Comparison of ENCODE assay signal across 11 cellular contexts in genomic region chr17:40515491-40516041, GRCh38. TPM values are rescaled to one million over a fixed set of nuclear protein-coding genes. Genes with fewer than 3 reads are reported as not detected.
DNase-seq lines count a peak whose midpoint lies in the region; ATAC-seq and TF ChIP-seq lines count a peak whose summit lies in the region.
"Had no signal": no experiment of that assay in that cellular context is flagged by ENCODE, and none has a peak within 500 bp of the region (broad histone marks: within the 10 kb centered on the region; RNA-seq: fewer than 3 reads in every experiment).

No MANE protein-coding gene starts in this region.

- H4K20me1 ChIP-seq in PC-3 (ENCODE audit: low read length) = no peaks in the 10 kb centered on the region

- CTCF ChIA-PET in CD4-positive, alpha-beta memory T cell (lab: Charles Lee; ENCODE audit: partially characterized antibody) = interaction anchor here (1.1 kb wide), 1 partner anchor 39 kb away, joined by 3 read pairs; no protein-coding TSS in a partner anchor
- CTCF ChIA-PET in PC-3 (lab: Charles Lee) = no interaction called here
- CTCF ChIA-PET in activated naive CD4-positive, alpha-beta T cell treated with anti-CD3 and anti-CD28 coated beads, Interleukin-2, amount 10 ng/mL, durations not matched to agents 7 days and 5 days (lab: Charles Lee) = interaction anchor here (1.6 kb wide), 1 partner anchor 71 kb away, joined by 3 read pairs; no protein-coding TSS in a partner anchor

- no peaks in the 10 kb centered on the region for H3K27me3 ChIP-seq in CD4-positive, alpha-beta memory T cell (ENCODE audit: insufficient read depth, low read length)
- H3K27me3 ChIP-seq in PC-3 (ENCODE audit: low read length) = no peaks in the 10 kb centered on the region
- H3K27me3 ChIP-seq: uterus had no signal

- 0 out of 2 replicates have a peak overlapping the region, but pooled peaks have one; percentile 51 for H3K9ac ChIP-seq in PC-3 (ENCODE audit: low read length)

- H3K4me1 Mint-ChIP-seq in CD4-positive, alpha-beta memory T cell = peaks cover 45 to 68% (median 56%) of the 10 kb centered on the region in 4 donors
- peaks cover 77% of the 10 kb centered on the region for H3K4me1 Mint-ChIP-seq in activated naive CD4-positive, alpha-beta T cell treated with anti-CD3 and anti-CD28 coated beads, Interleukin-2, amount 10 ng/mL, durations not matched to agents 7 days and 5 days
- no peaks in the 10 kb centered on the region for H3K4me1 Mint-ChIP-seq in glutamatergic neuron (ENCODE audit: low read depth, unreplicated experiment)

- peaks cover 5% of the 10 kb centered on the region for H3F3A ChIP-seq in PC-3 (ENCODE audit: low read length, unreplicated experiment)

- no peak for TF ChIP-seq CTCF in PC-3 (conservative IDR thresholded peaks at IDR 0.05; ENCODE audit: low read depth, low read length)
- TF ChIP-seq CTCF in glutamatergic neuron (IDR thresholded peaks at IDR 0.05; ENCODE audit: partially characterized antibody, unreplicated experiment) = no peak

- H3K36me3 ChIP-seq in CD4-positive, alpha-beta memory T cell (ENCODE audit: insufficient read depth, low read length) = no peaks in the 10 kb centered on the region
- no peaks in the 10 kb centered on the region for H3K36me3 ChIP-seq in PC-3 (ENCODE audit: low read depth, low read length)
- H3K36me3 ChIP-seq: uterus had no signal

- peak overlapping the region; percentile 89 to 99 (median 96) for H3K27ac Mint-ChIP-seq in CD4-positive, alpha-beta memory T cell
- H3K27ac Mint-ChIP-seq in activated naive CD4-positive, alpha-beta T cell treated with anti-CD3 and anti-CD28 coated beads, Interleukin-2, amount 10 ng/mL, durations not matched to agents 7 days and 5 days = peak overlapping the region; percentile 94
- H3K27ac Mint-ChIP-seq in glutamatergic neuron (ENCODE audit: unreplicated experiment) = no peak overlapping the region
- H3K27ac Mint-ChIP-seq: WTC11 had no signal

- peaks cover 0 to 2% of the 10 kb centered on the region in 2 donors for H3K27me3 Mint-ChIP-seq in CD4-positive, alpha-beta memory T cell
- H3K27me3 Mint-ChIP-seq in activated naive CD4-positive, alpha-beta T cell treated with anti-CD3 and anti-CD28 coated beads, Interleukin-2, amount 10 ng/mL, durations not matched to agents 7 days and 5 days = no peaks in the 10 kb centered on the region
- peaks cover 12% of the 10 kb centered on the region for H3K27me3 Mint-ChIP-seq in glutamatergic neuron (ENCODE audit: unreplicated experiment)

- H3K9me3 ChIP-seq in CD4-positive, alpha-beta memory T cell (ENCODE audit: control insufficient read depth in 1 of 2, low read length in 2 of 2) = no peaks in the 10 kb centered on the region
- no peaks in the 10 kb centered on the region for H3K9me3 ChIP-seq in PC-3 (ENCODE audit: low read length)
- H3K9me3 ChIP-seq: uterus had no signal

- no peak overlapping the region for H2AFZ ChIP-seq in PC-3 (ENCODE audit: low read length)

- intact Hi-C loops in CD4-positive, alpha-beta memory T cell (cut with micrococcal nuclease) = loop anchor here (1.0 to 5.0 kb wide), 3 partner anchors 18 to 73 kb away; partner anchors contain the start of gene IGFBP4
- intact Hi-C loops in PC-3 (cut with micrococcal nuclease) (loop anchor here (2.0 kb wide), 1 partner anchor 17 kb away; no protein-coding TSS in a partner anchor), posterior vena cava (cut with DNase I) (no loop called here)

- H3K9me3 Mint-ChIP-seq in CD4-positive, alpha-beta memory T cell = peaks cover 0 to 5% (median 0%) of the 10 kb centered on the region in 8 donors
- no peaks in the 10 kb centered on the region for H3K9me3 Mint-ChIP-seq in activated naive CD4-positive, alpha-beta T cell treated with anti-CD3 and anti-CD28 coated beads, Interleukin-2, amount 10 ng/mL, durations not matched to agents 7 days and 5 days
- peaks cover 2% of the 10 kb centered on the region for H3K9me3 Mint-ChIP-seq in glutamatergic neuron (ENCODE audit: unreplicated experiment)
- H3K9me3 Mint-ChIP-seq: WTC11 had no signal

- DNase-seq in CD4-positive, alpha-beta memory T cell = peak; percentile 47 to 76 (median 59)
- DNase-seq in PC-3 = no peak
- peak; percentile 62 for DNase-seq in activated naive CD4-positive, alpha-beta T cell treated with anti-CD3 and anti-CD28 coated beads, Interleukin-2, amount 10 ng/mL, durations not matched to agents 7 days and 5 days
- DNase-seq in posterior vena cava (ENCODE audit: low spot score) = peak; percentile 53
- no peak for DNase-seq in glutamatergic neuron
- no peak for DNase-seq in AML-193 (lab: John Stamatoyannopoulos, UW)
- DNase-seq in GM03348 (ENCODE audit: low spot score) = no peak
- no peak for DNase-seq in NCI-H2196 (lab: John Stamatoyannopoulos, UW; ENCODE audit: unreplicated experiment)
- DNase-seq: Karpas-422 had no signal

- H3K4me3 ChIP-seq in CD4-positive, alpha-beta memory T cell (ENCODE audit: low read length in 2 of 2) = peak overlapping the region in 1 of 2 donors; percentile 70
- H3K4me3 ChIP-seq in PC-3 (ENCODE audit: low read length) = no peak overlapping the region
- H3K4me3 ChIP-seq: uterus had no signal

- H3K4me2 ChIP-seq in PC-3 (ENCODE audit: low read length) = peak overlapping the region; percentile 36; the same call in 1 of the 2 replicates

- H3K4me3 Mint-ChIP-seq in CD4-positive, alpha-beta memory T cell = peak overlapping the region; percentile 76 to 91 (median 84)
- peak overlapping the region; percentile 44 for H3K4me3 Mint-ChIP-seq in activated naive CD4-positive, alpha-beta T cell treated with anti-CD3 and anti-CD28 coated beads, Interleukin-2, amount 10 ng/mL, durations not matched to agents 7 days and 5 days
- no peak overlapping the region for H3K4me3 Mint-ChIP-seq in glutamatergic neuron (ENCODE audit: unreplicated experiment)
- H3K4me3 Mint-ChIP-seq: WTC11 had no signal

- no peaks in the 10 kb centered on the region for H3K9me2 ChIP-seq in PC-3 (replicated peaks; ENCODE audit: low read length)

- no peak for ATAC-seq in PC-3
- ATAC-seq: WTC11 had no signal

- H3K36me3 Mint-ChIP-seq in CD4-positive, alpha-beta memory T cell = no peaks in the 10 kb centered on the region
- H3K36me3 Mint-ChIP-seq in activated naive CD4-positive, alpha-beta T cell treated with anti-CD3 and anti-CD28 coated beads, Interleukin-2, amount 10 ng/mL, durations not matched to agents 7 days and 5 days = peaks cover 31% of the 10 kb centered on the region
- no peaks in the 10 kb centered on the region for H3K36me3 Mint-ChIP-seq in glutamatergic neuron (ENCODE audit: unreplicated experiment)
- H3K36me3 Mint-ChIP-seq: WTC11 had no signal

- no TSS peak for BruUV-seq in PC-3 (replicated peaks; lab: Mats Ljungman, UMichigan)

- peak overlapping the region; percentile 3 for H3K27ac ChIP-seq in CD4-positive, alpha-beta memory T cell (ENCODE audit: low read depth, low read length)
- H3K27ac ChIP-seq in PC-3 (ENCODE audit: low read length) = peak overlapping the region; percentile 100
- H3K27ac ChIP-seq: uterus had no signal

- POLR2A ChIA-PET in CD4-positive, alpha-beta memory T cell (lab: Charles Lee; ENCODE audit: partially characterized antibody) = interaction anchor here (1.2 to 3.8 kb wide), 4 partner anchors 17 to 35 kb away, joined by 4 to 15 read pairs (median 7); no protein-coding TSS in a partner anchor
- POLR2A ChIA-PET in PC-3 (lab: Charles Lee; ENCODE audit: unreplicated experiment) = no interaction called here

- H3K79me2 ChIP-seq in PC-3 (ENCODE audit: low read length) = peaks cover 9% of the 10 kb centered on the region

- peaks cover 65% of the 10 kb centered on the region for H3K4me1 ChIP-seq in CD4-positive, alpha-beta memory T cell (ENCODE audit: insufficient read depth, low read length)
- H3K4me1 ChIP-seq in PC-3 (ENCODE audit: insufficient read depth, low read length) = peaks cover 82% of the 10 kb centered on the region
- H3K4me1 ChIP-seq: uterus had no signal

RNA-seq across cellular contexts. Expression of gene TNS4, which starts 14.1 kb away (rescaled TPM):
- 1 to 10 TPM in 1 of 2 experiments, under 1 TPM in 1; 0.25 to 1.8 TPM for total RNA-seq in CD4-positive, alpha-beta memory T cell
- under 1 TPM; 0.18 to 0.33 TPM for polyA plus RNA-seq in CD4-positive, alpha-beta memory T cell
- total RNA-seq in PC-3 (2014; rRNA removed) (127 and 128 TPM in 2 replicates), posterior vena cava (under 1 TPM; 0.14 to 0.38 TPM), glutamatergic neuron (ENCODE audit: unreplicated experiment) (not detected)

RNA-seq across cellular contexts. Expression of gene CCR7, which starts 49.7 kb away (rescaled TPM):
- 100 to 1,000 TPM; 268 to 269 TPM for total RNA-seq in CD4-positive, alpha-beta memory T cell
- polyA plus RNA-seq in CD4-positive, alpha-beta memory T cell = 100 to 1,000 TPM; 436 to 502 TPM
- total RNA-seq in PC-3 (2014; rRNA removed) (0.12 TPM in 1 of 2 replicates, not detected in the other), posterior vena cava (under 1 TPM; 0.46 to 0.62 TPM), glutamatergic neuron (ENCODE audit: unreplicated experiment) (not detected)

Comparison
In these comparisons a context has a peak if more than half of its experiments do, and no peak if none do; other contexts are left out.
1. DNase-seq: peak in CD4-positive, alpha-beta memory T cell (5 of 5), activated naive CD4-positive, alpha-beta T cell treated with anti-CD3 and anti-CD28 coated beads, Interleukin-2, amount 10 ng/mL, durations not matched to agents 7 days and 5 days (single experiment) and posterior vena cava (single experiment); none in PC-3 (single experiment), glutamatergic neuron (single experiment), AML-193 (0 of 2), GM03348 (single experiment) and NCI-H2196 (single experiment).
2. RNA of gene TNS4, which starts 14.1 kb away (total RNA-seq): 127 to 128 TPM in PC-3; 0.25 to 1.8 TPM in CD4-positive, alpha-beta memory T cell, 0.14 to 0.38 TPM in posterior vena cava and not detected in glutamatergic neuron (single experiment); every median in the first group is over 10 times any median in the second.
3. RNA of gene CCR7, which starts 49.7 kb away (total RNA-seq): 268 to 269 TPM in CD4-positive, alpha-beta memory T cell; 0.46 to 0.62 TPM in posterior vena cava, 0.12 TPM in PC-3 and not detected in glutamatergic neuron (single experiment); every median in the first group is over 100 times any median in the second.
4. intact Hi-C loops: an anchor here in CD4-positive, alpha-beta memory T cell (1.0 to 5.0 kb wide) and PC-3 (2.0 kb wide); none called in posterior vena cava.